9 cellular contexts compared by ENCODE assay signal in the genomic region with DNA sequence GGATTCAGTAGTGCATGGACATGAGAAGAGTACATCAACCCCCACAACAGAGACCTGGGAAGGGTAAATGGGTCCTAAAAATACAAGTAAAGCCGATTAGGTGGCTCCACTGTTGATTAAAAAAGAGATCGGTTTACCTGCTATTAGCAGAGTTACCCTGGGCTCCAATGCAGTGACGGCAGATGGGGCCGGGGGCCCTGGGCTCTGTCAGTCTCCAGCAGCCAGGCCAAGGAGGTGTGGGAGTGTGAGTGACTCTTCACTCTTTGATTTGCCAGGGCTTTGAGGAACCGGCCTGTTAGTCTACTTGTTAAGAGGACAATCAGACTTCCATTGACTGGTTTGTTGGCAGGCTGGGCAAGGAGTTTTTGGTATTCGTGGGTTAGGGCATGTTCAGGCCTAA.
"Had no signal": no experiment of that assay in that cellular context is flagged by ENCODE, and none has a peak within 500 bp of the region (broad histone marks: within the 10 kb centered on the region; RNA-seq: fewer than 3 reads in every experiment).

No MANE protein-coding gene starts in this region.

- H3K27ac ChIP-seq: HL-60, KMS-11 had no signal

- FAIRE-seq: H1, H54, HepG2 had no signal

- H3K4me3 ChIP-seq: GM23338 had no signal

- H3K4me2 ChIP-seq: GM23338, KMS-11 had no signal

- DNase-seq: H9, HCEC 1CT, KBM-7 had no signal

- H3K9ac ChIP-seq: KMS-11 had no signal

- ATAC-seq: GM23338, HepG2 had no signal
